ENCODE assay signal across 9 cellular contexts in the genomic region with DNA sequence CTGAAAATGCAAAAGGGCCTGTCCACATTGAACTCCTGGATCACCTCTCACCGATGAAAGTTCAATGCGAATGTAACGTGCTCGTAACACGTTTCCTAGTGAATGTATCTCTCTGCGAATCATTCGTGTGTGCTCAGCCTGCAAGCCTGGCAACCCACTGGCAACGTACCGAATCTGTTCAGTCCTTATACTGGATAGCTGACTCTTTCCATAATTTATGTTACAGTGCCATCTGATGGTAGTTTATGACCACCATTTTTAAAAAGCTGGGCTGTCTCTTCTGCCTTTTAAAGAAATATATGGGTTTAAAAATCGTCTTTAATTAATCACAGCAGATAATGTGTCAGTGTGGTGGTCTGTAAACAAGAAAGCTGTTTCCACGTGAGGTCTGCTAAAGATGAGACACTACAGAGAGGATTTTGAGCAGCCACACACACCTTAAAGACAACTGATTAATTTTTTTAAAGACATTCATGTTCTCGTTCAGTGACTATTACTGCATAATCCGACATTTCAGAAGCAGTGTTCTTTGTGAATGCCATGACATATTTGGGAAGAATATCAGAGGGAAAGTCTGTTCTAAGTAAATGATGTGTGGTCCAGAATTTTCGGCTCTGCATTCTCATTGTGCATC.
A peak's percentile ranks its signal among the peaks of the same experiment; 100 is the strongest.
DNase-seq lines count a peak whose midpoint lies in the region; ATAC-seq and TF ChIP-seq lines count a peak whose summit lies in the region.
"Had no signal": no experiment of that assay in that cellular context is flagged by ENCODE, and none has a peak within 500 bp of the region (broad histone marks: within the 10 kb centered on the region; RNA-seq: fewer than 3 reads in every experiment).

No MANE protein-coding gene starts in this region.

- TF ChIP-seq POLR2A in vagina (IDR thresholded peaks at IDR 0.05) = no peak

- H3K27me3 Mint-ChIP-seq in activated T-cell treated with anti-CD3 and anti-CD28 coated beads, Interleukin-2, amount 50 U/mL, for 72 hours (ENCODE audit: low read depth) = no peaks in the 10 kb centered on the region
- no peaks in the 10 kb centered on the region for H3K27me3 Mint-ChIP-seq in endothelial cell (ENCODE audit: unreplicated experiment)
- H3K27me3 Mint-ChIP-seq: activated naive CD8-positive, alpha-beta T cell treated with anti-CD3 and anti-CD28 coated beads, Interleukin-2, amount 10 ng/mL, durations not matched to agents 7 days and 5 days had no signal

- ATAC-seq in activated T-cell treated with anti-CD3 and anti-CD28 coated beads, Interleukin-2, amount 50 U/mL, for 72 hours (replicated peaks in 1 of 2) = peak; percentile 53 to 70
- ATAC-seq in HG02840 (IDR thresholded peaks at IDR 0.05; ENCODE audit: low FRiP score, unreplicated experiment) = no peak

- H3K9me3 Mint-ChIP-seq in activated T-cell treated with anti-CD3 and anti-CD28 coated beads, Interleukin-2, amount 50 U/mL, for 72 hours = no peaks in the 10 kb centered on the region
- no peaks in the 10 kb centered on the region for H3K9me3 Mint-ChIP-seq in endothelial cell (ENCODE audit: unreplicated experiment)
- H3K9me3 Mint-ChIP-seq: activated naive CD8-positive, alpha-beta T cell treated with anti-CD3 and anti-CD28 coated beads, Interleukin-2, amount 10 ng/mL, durations not matched to agents 7 days and 5 days had no signal

- TF ChIP-seq CTCF in LNCAP (IDR thresholded peaks at IDR 0.05) (peak; percentile 60), endothelial cell (IDR thresholded peaks at IDR 0.05; ENCODE audit: unreplicated experiment) (peak; percentile 29), vagina (IDR thresholded peaks at IDR 0.05) (peak in 2 of 3 experiments; percentile 19 to 29)

- peaks cover 0 to 1% of the 10 kb centered on the region in 2 donors for H3K36me3 Mint-ChIP-seq in activated T-cell treated with anti-CD3 and anti-CD28 coated beads, Interleukin-2, amount 50 U/mL, for 72 hours (ENCODE audit: insufficient read depth in 2 of 2)
- H3K36me3 Mint-ChIP-seq in endothelial cell (ENCODE audit: low read depth, unreplicated experiment) = no peaks in the 10 kb centered on the region
- H3K36me3 Mint-ChIP-seq: activated naive CD8-positive, alpha-beta T cell treated with anti-CD3 and anti-CD28 coated beads, Interleukin-2, amount 10 ng/mL, durations not matched to agents 7 days and 5 days had no signal

- DNase-seq in activated T-cell treated with anti-CD3 and anti-CD28 coated beads, Interleukin-2, amount 50 U/mL, for 72 hours = peak; percentile 15 to 19
- DNase-seq in activated T-cell treated with anti-CD3 and anti-CD28 coated beads for 4 hours (no peak), SJCRH30 (peak; percentile 1 to 35), endothelial cell (ENCODE audit: low spot score) (peak; percentile 28), midbrain (lab: John Stamatoyannopoulos, UW) (peak; percentile 71), vagina (ENCODE audit: extremely low spot score in 2 of 2) (peak in 1 of 2 donors; percentile 34)
- DNase-seq: activated naive CD8-positive, alpha-beta T cell treated with anti-CD3 and anti-CD28 coated beads, Interleukin-2, amount 10 ng/mL, durations not matched to agents 7 days and 5 days had no signal

- no peak overlapping the region for H3K27ac Mint-ChIP-seq in activated T-cell treated with anti-CD3 and anti-CD28 coated beads, Interleukin-2, amount 50 U/mL, for 72 hours
- no peak overlapping the region for H3K27ac Mint-ChIP-seq in endothelial cell (ENCODE audit: unreplicated experiment)
- H3K27ac Mint-ChIP-seq: activated naive CD8-positive, alpha-beta T cell treated with anti-CD3 and anti-CD28 coated beads, Interleukin-2, amount 10 ng/mL, durations not matched to agents 7 days and 5 days had no signal

- peaks cover 9% of the 10 kb centered on the region for H3K4me1 Mint-ChIP-seq in activated T-cell treated with anti-CD3 and anti-CD28 coated beads, Interleukin-2, amount 50 U/mL, for 72 hours (ENCODE audit: low read depth)
- peaks cover 14% of the 10 kb centered on the region for H3K4me1 Mint-ChIP-seq in endothelial cell (ENCODE audit: unreplicated experiment)

- intact Hi-C loops in vagina (cut with DNase I) = no loop called here

- no peaks in the 10 kb centered on the region for H3K9me3 ChIP-seq in SJCRH30 (replicated peaks)
- no peaks in the 10 kb centered on the region for H3K9me3 ChIP-seq in vagina

- peak overlapping the region in 1 of 2 donors; percentile 49 for H3K4me3 Mint-ChIP-seq in activated T-cell treated with anti-CD3 and anti-CD28 coated beads, Interleukin-2, amount 50 U/mL, for 72 hours
- no peak overlapping the region for H3K4me3 Mint-ChIP-seq in endothelial cell (ENCODE audit: unreplicated experiment)
- H3K4me3 Mint-ChIP-seq: activated naive CD8-positive, alpha-beta T cell treated with anti-CD3 and anti-CD28 coated beads, Interleukin-2, amount 10 ng/mL, durations not matched to agents 7 days and 5 days had no signal

- H3K36me3 ChIP-seq in SJCRH30 (no peaks in the 10 kb centered on the region), vagina (no peaks in the 10 kb centered on the region)

- H3K27ac ChIP-seq in SJCRH30 (no peak overlapping the region), vagina (no peak overlapping the region)

- H3K4me1 ChIP-seq in SJCRH30 (no peaks in the 10 kb centered on the region), vagina (no peaks in the 10 kb centered on the region)

- no peak overlapping the region for H3K4me3 ChIP-seq in SJCRH30
- H3K4me3 ChIP-seq in vagina = no peak overlapping the region

- H3K27me3 ChIP-seq in SJCRH30 (no peaks in the 10 kb centered on the region), vagina (no peaks in the 10 kb centered on the region)
